Comparison of ENCODE assay signal across 16 cellular contexts in genomic region chr10:60734226-60734625, GRCh38. TPM values are rescaled to one million over a fixed set of nuclear protein-coding genes. Genes with fewer than 3 reads are reported as not detected.
DNase-seq lines count a peak whose midpoint lies in the region; ATAC-seq and TF ChIP-seq lines count a peak whose summit lies in the region.
"Had no signal": no experiment of that assay in that cellular context is flagged by ENCODE, and none has a peak within 500 bp of the region (broad histone marks: within the 10 kb centered on the region; RNA-seq: fewer than 3 reads in every experiment).

No MANE protein-coding gene starts in this region.

- no peaks in the 10 kb centered on the region for H3K36me3 ChIP-seq in body of pancreas (replicated peaks in 1 of 2; ENCODE audit: insufficient read depth in 1 of 2, low read depth in 2 of 2)
- H3K36me3 ChIP-seq in lung (ENCODE audit: control insufficient read depth in 2 of 2, insufficient read depth in 2 of 2, low read length in 2 of 2) = no peaks in the 10 kb centered on the region
- H3K36me3 ChIP-seq: ascending aorta, tibial artery had no signal

- peaks cover 32% of the 10 kb centered on the region for H3K4me1 Mint-ChIP-seq in activated T-cell treated with anti-CD3 and anti-CD28 coated beads, Interleukin-2, amount 50 U/mL, for 24 hours (ENCODE audit: low read depth)
- peaks cover 22% of the 10 kb centered on the region for H3K4me1 Mint-ChIP-seq in type B pancreatic cell (ENCODE audit: unreplicated experiment)

- ATAC-seq in body of pancreas (no peak), lung (ENCODE audit: insufficient read depth, low FRiP score) (no peak), GM19023 (IDR thresholded peaks at IDR 0.05; ENCODE audit: unreplicated experiment) (no peak), GM18909 (IDR thresholded peaks at IDR 0.05; ENCODE audit: poor library complexity, unreplicated experiment) (no peak)

- no peak for TF ChIP-seq POLR2A in body of pancreas (IDR thresholded peaks at IDR 0.05)

- no peak overlapping the region for H3K27ac Mint-ChIP-seq in activated T-cell treated with anti-CD3 and anti-CD28 coated beads, Interleukin-2, amount 50 U/mL, for 24 hours
- no peak overlapping the region for H3K27ac Mint-ChIP-seq in type B pancreatic cell

- intact Hi-C loops in body of pancreas (cut with DNase I) (no loop called here), dorsolateral prefrontal cortex (cut with DNase I) (no loop called here)

- no peaks in the 10 kb centered on the region for H3K9me3 Mint-ChIP-seq in activated T-cell treated with anti-CD3 and anti-CD28 coated beads, Interleukin-2, amount 50 U/mL, for 24 hours
- no peaks in the 10 kb centered on the region for H3K9me3 Mint-ChIP-seq in type B pancreatic cell

- no peaks in the 10 kb centered on the region for H3K9me3 ChIP-seq in body of pancreas
- peaks cover 0 to 1% of the 10 kb centered on the region in 2 donors for H3K9me3 ChIP-seq in lung (ENCODE audit: control insufficient read depth in 2 of 2, insufficient read depth in 1 of 2, low read length in 1 of 2)
- H3K9me3 ChIP-seq: ascending aorta, tibial artery had no signal

- H3K27me3 ChIP-seq in body of pancreas (no peaks in the 10 kb centered on the region), lung (ENCODE audit: control insufficient read depth, insufficient read depth) (no peaks in the 10 kb centered on the region), dorsolateral prefrontal cortex (peaks cover 0 to 58% (median 30%) of the 10 kb centered on the region in 45 donors)

- H3K4me1 ChIP-seq in body of pancreas (peaks cover 10% of the 10 kb centered on the region), lung (ENCODE audit: control insufficient read depth in 2 of 2, insufficient read depth in 2 of 2, low read length in 2 of 2) (peaks cover 0 to 8% of the 10 kb centered on the region in 2 donors)

- peaks cover 3% of the 10 kb centered on the region for H3K36me3 Mint-ChIP-seq in activated T-cell treated with anti-CD3 and anti-CD28 coated beads, Interleukin-2, amount 50 U/mL, for 24 hours (ENCODE audit: low read depth)
- no peaks in the 10 kb centered on the region for H3K36me3 Mint-ChIP-seq in type B pancreatic cell

- H3K27ac ChIP-seq in body of pancreas (peak overlapping the region in 3 of 4 donors; percentile 87 to 92 (median 89)), lung (ENCODE audit: low read depth in 1 of 2, low read length in 1 of 2) (peak overlapping the region in 1 of 2 donors; percentile 30), dorsolateral prefrontal cortex (no peak overlapping the region)
- H3K27ac ChIP-seq: ascending aorta, KMS-11, tibial artery had no signal

- DNase-seq in activated T-cell treated with anti-CD3 and anti-CD28 coated beads, Interleukin-2, amount 50 U/mL, for 24 hours = no peak
- DNase-seq in activated T-cell treated with anti-CD3 and anti-CD28 coated beads for 4 hours (no peak), body of pancreas (no peak), lung (ENCODE audit: low spot score) (no peak), type B pancreatic cell (ENCODE audit: extremely low spot score, unreplicated experiment) (no peak), dorsolateral prefrontal cortex (no peak)
- DNase-seq: activated CD8-positive, alpha-beta memory T cell treated with anti-CD3 and anti-CD28 coated beads, Interleukin-2, amount 50 U/mL, for 48 hours; kidney glomerular epithelial cell; NCI-H1694 treated with DMSO at 0.1 percent for 48 hours; NCI-H82; Right ventricle myocardium superior; tibial artery had no signal

- no peak overlapping the region for H3K4me3 ChIP-seq in body of pancreas
- peak overlapping the region; percentile 10 for H3K4me3 ChIP-seq in lung
- no peak overlapping the region for H3K4me3 ChIP-seq in dorsolateral prefrontal cortex

- whole genome bisulfite sequencing in body of pancreas, 2 donors = 61 to 69% methylated on average over 3 of the region's 3 CpGs
- WGBS in lung, 2 donors = 74 to 85% methylated on average over 3 of the region's 3 CpGs

- TF ChIP-seq CTCF in body of pancreas (IDR thresholded peaks at IDR 0.05) (no peak), lung (IDR thresholded peaks at IDR 0.05; ENCODE audit: control extremely low read depth, extremely low read depth) (no peak), type B pancreatic cell (conservative IDR thresholded peaks at IDR 0.05) (no peak), dorsolateral prefrontal cortex (IDR thresholded peaks at IDR 0.05 in 54 of 56, conservative IDR thresholded peaks at IDR 0.05 in 2 of 56; ENCODE audit: low read depth in 1 of 56, partially characterized antibody in 56 of 56) (no peak)

- peaks cover 2% of the 10 kb centered on the region for H3K27me3 Mint-ChIP-seq in activated T-cell treated with anti-CD3 and anti-CD28 coated beads, Interleukin-2, amount 50 U/mL, for 24 hours
- peaks cover 12% of the 10 kb centered on the region for H3K27me3 Mint-ChIP-seq in type B pancreatic cell

- H3K4me3 Mint-ChIP-seq in activated T-cell treated with anti-CD3 and anti-CD28 coated beads, Interleukin-2, amount 50 U/mL, for 24 hours = peak overlapping the region; percentile 84
- peak overlapping the region; percentile 80 for H3K4me3 Mint-ChIP-seq in type B pancreatic cell

RNA-seq across cellular contexts. Expression of gene CDK1, which starts 44.1 kb away (rescaled TPM):
- under 1 TPM in 1 of 2 donors, not detected in 1; 0.66 TPM for total RNA-seq in body of pancreas
- 10 to 100 TPM in 1 of 2 donors, 1 to 10 TPM in 1; 3.2 to 16.0 TPM for total RNA-seq in lung
- polyA plus RNA-seq in lung = 10 to 100 TPM in 1 of 2 donors, 1 to 10 TPM in 1; 4.4 to 10.9 TPM
- total RNA-seq in type B pancreatic cell (ENCODE audit: low replicate concordance) = 24.4 and 70.1 TPM in 2 replicates
- total RNA-seq in dorsolateral prefrontal cortex = 1 to 10 TPM in 38 of 120 experiments, under 1 TPM in 75, not detected in 7; 0.25 to 4.0 (median 0.81) TPM
- total RNA-seq: ascending aorta had no signal

Comparison
In these comparisons a context has a peak if more than half of its experiments do, and no peak if none do; other contexts are left out.
1. H3K27ac ChIP-seq: peak in body of pancreas (3 of 4); none in dorsolateral prefrontal cortex (0 of 59).